Comparison of ENCODE assay signal across 3 cellular contexts in genomic region chr21:42262826-42263225, GRCh38.
A peak's percentile ranks its signal among the peaks of the same experiment; 100 is the strongest.
TF ChIP-seq lines count a peak whose summit lies in the region.

No MANE protein-coding gene starts in this region.

TF ChIP-seq in SK-N-SH, 30 proteins besides CTCF, POLR2A, EP300 and RAD21:
- TF ChIP-seq TAF1 (IDR thresholded peaks at IDR 0.05; ENCODE audit: borderline replicate concordance, low read depth, low read length) (no peak), GABPA (IDR thresholded peaks at IDR 0.05; ENCODE audit: low read depth) (no peak), MAX (IDR thresholded peaks at IDR 0.05; ENCODE audit: low read depth) (no peak), EZH2phosphoT487 (IDR thresholded peaks at IDR 0.05; ENCODE audit: borderline replicate concordance, low read depth) (no peak)

TF ChIP-seq in SK-N-SH treated with all-trans-retinoic acid at 6 μM for 48 hours, 23 proteins besides CTCF, POLR2A, EP300 and RAD21:
- TF ChIP-seq SNAI2 (CRISPR knock-in tag; IDR thresholded peaks at IDR 0.05) (no peak), TOX (CRISPR knock-in tag; IDR thresholded peaks at IDR 0.05; ENCODE audit: borderline replicate concordance) (no peak), OSR1 (CRISPR knock-in tag; IDR thresholded peaks at IDR 0.05) (no peak), ZFP30 (CRISPR knock-in tag; IDR thresholded peaks at IDR 0.05) (no peak), ZC3H10 (CRISPR knock-in tag; IDR thresholded peaks at IDR 0.05) (no peak), ZNF70 (CRISPR knock-in tag; IDR thresholded peaks at IDR 0.05) (no peak), CREB5 (CRISPR knock-in tag; IDR thresholded peaks at IDR 0.05; ENCODE audit: low read depth) (no peak), PPARA (CRISPR knock-in tag; IDR thresholded peaks at IDR 0.05; ENCODE audit: borderline replicate concordance) (no peak)
- TF ChIP-seq, protein P1, sequence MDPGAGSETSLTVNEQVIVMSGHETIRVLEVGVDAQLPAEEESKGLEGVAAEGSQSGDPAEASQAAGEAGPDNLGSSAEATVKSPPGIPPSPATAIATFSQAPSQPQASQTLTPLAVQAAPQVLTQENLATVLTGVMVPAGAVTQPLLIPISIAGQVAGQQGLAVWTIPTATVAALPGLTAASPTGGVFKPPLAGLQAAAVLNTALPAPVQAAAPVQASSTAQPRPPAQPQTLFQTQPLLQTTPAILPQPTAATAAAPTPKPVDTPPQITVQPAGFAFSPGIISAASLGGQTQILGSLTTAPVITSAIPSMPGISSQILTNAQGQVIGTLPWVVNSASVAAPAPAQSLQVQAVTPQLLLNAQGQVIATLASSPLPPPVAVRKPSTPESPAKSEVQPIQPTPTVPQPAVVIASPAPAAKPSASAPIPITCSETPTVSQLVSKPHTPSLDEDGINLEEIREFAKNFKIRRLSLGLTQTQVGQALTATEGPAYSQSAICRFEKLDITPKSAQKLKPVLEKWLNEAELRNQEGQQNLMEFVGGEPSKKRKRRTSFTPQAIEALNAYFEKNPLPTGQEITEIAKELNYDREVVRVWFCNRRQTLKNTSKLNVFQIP (CRISPR knock-in tag; IDR thresholded peaks at IDR 0.05; ENCODE audit: borderline replicate concordance, low read depth): no peak

TF ChIP-seq in endothelial cell of umbilical vein, 7 proteins besides CTCF, POLR2A, EP300 and RAD21:
- TF ChIP-seq FOS (IDR thresholded peaks at IDR 0.05; ENCODE audit: borderline replicate concordance, insufficient read depth, low read length) (peak; percentile 40), MYC (IDR thresholded peaks at IDR 0.05; ENCODE audit: low read depth, low read length) (no peak), MAX (IDR thresholded peaks at IDR 0.05; ENCODE audit: insufficient read depth, insufficient read length) (no peak), POLR2AphosphoS5 (IDR thresholded peaks at IDR 0.05; ENCODE audit: insufficient read depth, low read depth, low read length) (peak; percentile 43), GATA2 (IDR thresholded peaks at IDR 0.05; ENCODE audit: insufficient read depth, insufficient read length, low read depth, low read length) (no peak), JUN (IDR thresholded peaks at IDR 0.05; ENCODE audit: borderline replicate concordance, insufficient read depth, insufficient read length, low read depth) (peak; percentile 18), EZH2 (IDR thresholded peaks at IDR 0.05; ENCODE audit: borderline replicate concordance, low read depth, low read length, severe bottlenecking) (no peak)
